1 cellular context compared by ENCODE assay signal in the genomic region with DNA sequence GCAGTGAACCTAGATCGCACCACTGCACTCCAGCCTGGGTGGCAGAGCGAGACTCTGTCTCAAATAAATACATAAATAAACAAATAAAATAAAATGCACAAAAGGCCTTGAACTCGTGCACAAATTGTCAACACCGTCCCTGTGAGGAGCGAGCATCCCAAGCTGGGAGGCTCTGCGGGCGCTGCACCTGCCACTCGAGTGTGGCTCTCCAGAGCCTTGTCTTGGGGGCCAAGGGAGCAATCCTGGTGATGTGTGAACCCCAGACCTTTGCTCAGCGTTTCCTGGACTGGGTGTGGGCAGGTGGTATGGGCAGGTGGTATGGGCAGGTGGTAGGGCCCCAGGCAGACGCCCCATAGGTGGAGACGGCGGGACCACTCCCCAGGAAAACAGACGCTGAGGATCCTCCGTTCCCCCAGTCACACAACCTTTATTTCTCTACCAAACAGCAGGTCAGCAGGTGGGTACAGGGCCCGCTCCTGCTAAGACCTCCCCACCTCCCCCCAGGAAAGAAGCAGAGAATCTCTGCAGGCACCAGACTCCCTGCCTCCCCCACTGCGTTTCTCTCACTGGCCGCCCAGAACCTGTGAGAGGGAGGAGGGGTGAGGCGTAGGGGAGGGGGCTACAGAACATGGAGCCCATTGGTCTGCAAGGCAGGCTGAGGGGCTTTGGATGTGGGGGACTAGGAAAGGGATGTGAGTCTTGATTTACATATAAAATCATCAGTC.
TF ChIP-seq lines count a peak whose summit lies in the region.

No MANE protein-coding gene starts in this region.

TF ChIP-seq in SK-N-SH treated with all-trans-retinoic acid at 6 μM for 48 hours, 23 proteins besides CTCF, POLR2A, EP300 and RAD21 (continued from another document):
- TF ChIP-seq, protein P1, sequence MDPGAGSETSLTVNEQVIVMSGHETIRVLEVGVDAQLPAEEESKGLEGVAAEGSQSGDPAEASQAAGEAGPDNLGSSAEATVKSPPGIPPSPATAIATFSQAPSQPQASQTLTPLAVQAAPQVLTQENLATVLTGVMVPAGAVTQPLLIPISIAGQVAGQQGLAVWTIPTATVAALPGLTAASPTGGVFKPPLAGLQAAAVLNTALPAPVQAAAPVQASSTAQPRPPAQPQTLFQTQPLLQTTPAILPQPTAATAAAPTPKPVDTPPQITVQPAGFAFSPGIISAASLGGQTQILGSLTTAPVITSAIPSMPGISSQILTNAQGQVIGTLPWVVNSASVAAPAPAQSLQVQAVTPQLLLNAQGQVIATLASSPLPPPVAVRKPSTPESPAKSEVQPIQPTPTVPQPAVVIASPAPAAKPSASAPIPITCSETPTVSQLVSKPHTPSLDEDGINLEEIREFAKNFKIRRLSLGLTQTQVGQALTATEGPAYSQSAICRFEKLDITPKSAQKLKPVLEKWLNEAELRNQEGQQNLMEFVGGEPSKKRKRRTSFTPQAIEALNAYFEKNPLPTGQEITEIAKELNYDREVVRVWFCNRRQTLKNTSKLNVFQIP (CRISPR knock-in tag; IDR thresholded peaks at IDR 0.05; ENCODE audit: borderline replicate concordance, low read depth) = no peak
- no peak for TF ChIP-seq TSHZ2 (CRISPR knock-in tag; IDR thresholded peaks at IDR 0.05)
TF ChIP-seq in SK-N-SH treated with all-trans-retinoic acid at 6 μM for 48 hours: peak in this region for 0.
